10 cellular contexts compared by ENCODE assay signal in genomic region chr17:38464251-38464722, GRCh38. TPM values are rescaled to one million over a fixed set of nuclear protein-coding genes. Genes with fewer than 3 reads are reported as not detected.
DNase-seq lines count a peak whose midpoint lies in the region; ATAC-seq and TF ChIP-seq lines count a peak whose summit lies in the region.
"Had no signal": no experiment of that assay in that cellular context is flagged by ENCODE, and none has a peak within 500 bp of the region (broad histone marks: within the 10 kb centered on the region; RNA-seq: fewer than 3 reads in every experiment).

No MANE protein-coding gene starts in this region.

- no peaks in the 10 kb centered on the region for H3K9me3 Mint-ChIP-seq in osteocyte (ENCODE audit: unreplicated experiment)
- H3K9me3 Mint-ChIP-seq in CD4-positive, alpha-beta T cell: no peaks in the 10 kb centered on the region

- H3K4me3 ChIP-seq in BE2C (ENCODE audit: low read depth, low read length): peak overlapping the region; percentile 62
- H3K4me3 ChIP-seq: cardiac muscle cell had no signal

- intact Hi-C loops in CD4-positive, alpha-beta T cell (cut with DNase I, micrococcal nuclease): no loop called here

- POLR2A ChIA-PET in CD4-positive, alpha-beta T cell (lab: Charles Lee): no interaction called here

- H3K27me3 ChIP-seq in BE2C: no peaks in the 10 kb centered on the region
- H3K27me3 ChIP-seq in foreskin keratinocyte: no peaks in the 10 kb centered on the region
- H3K27me3 ChIP-seq in CD4-positive, alpha-beta T cell (ENCODE audit: control insufficient read depth, insufficient read depth, low read length): no peaks in the 10 kb centered on the region
- H3K27me3 ChIP-seq: cardiac muscle cell had no signal

- no peaks in the 10 kb centered on the region for H3K9me3 ChIP-seq in BE2C
- no peaks in the 10 kb centered on the region for H3K9me3 ChIP-seq in CD4-positive, alpha-beta T cell (ENCODE audit: control insufficient read depth, low read length)

- H3K27me3 Mint-ChIP-seq in osteocyte (ENCODE audit: unreplicated experiment): no peaks in the 10 kb centered on the region
- H3K27me3 Mint-ChIP-seq in CD4-positive, alpha-beta T cell: no peaks in the 10 kb centered on the region

- DNase-seq in BE2C (peak; percentile 73), foreskin keratinocyte (no peak), osteocyte (ENCODE audit: extremely low spot score, unreplicated experiment) (no peak), amniotic stem cell (lab: John Stamatoyannopoulos, UW) (no peak), CD1c-positive myeloid dendritic cell (ENCODE audit: extremely low spot score) (no peak)
- DNase-seq in CD4-positive, alpha-beta T cell: no peak
- DNase-seq: stimulated activated CD4-positive, alpha-beta T cell treated with anti-CD3 and anti-CD28 coated beads, Interleukin-2, amount 100 ng/mL, for 24 hours had no signal

- CTCF ChIA-PET in CD4-positive, alpha-beta T cell (lab: Charles Lee): no interaction called here

- H3K4me3 Mint-ChIP-seq in osteocyte (ENCODE audit: unreplicated experiment): peak overlapping the region; percentile 82
- no peak overlapping the region for H3K4me3 Mint-ChIP-seq in CD4-positive, alpha-beta T cell

- peaks cover 76% of the 10 kb centered on the region for H3K4me1 Mint-ChIP-seq in osteocyte (ENCODE audit: unreplicated experiment)
- H3K4me1 Mint-ChIP-seq in CD4-positive, alpha-beta T cell (ENCODE audit: low read depth): no peaks in the 10 kb centered on the region

- H3K27ac Mint-ChIP-seq in osteocyte (ENCODE audit: unreplicated experiment): peak overlapping the region; percentile 98
- H3K27ac Mint-ChIP-seq in CD4-positive, alpha-beta T cell: no peak overlapping the region

- peak overlapping the region; percentile 92 for H3K27ac ChIP-seq in foreskin keratinocyte
- no peak overlapping the region for H3K27ac ChIP-seq in CD4-positive, alpha-beta T cell (ENCODE audit: low read depth, low read length)
- H3K27ac ChIP-seq: cardiac muscle cell had no signal

- TF ChIP-seq CTCF in BE2C (IDR thresholded peaks at IDR 0.05; ENCODE audit: low read depth, low read length): no peak
- no peak for TF ChIP-seq CTCF in foreskin keratinocyte (conservative IDR thresholded peaks at IDR 0.05)
- no peak for TF ChIP-seq CTCF in osteocyte (IDR thresholded peaks at IDR 0.05)
- TF ChIP-seq CTCF in CD4-positive, alpha-beta T cell (IDR thresholded peaks at IDR 0.05): no peak

- peaks cover 36% of the 10 kb centered on the region for H3K36me3 Mint-ChIP-seq in osteocyte (ENCODE audit: unreplicated experiment)
- H3K36me3 Mint-ChIP-seq in CD4-positive, alpha-beta T cell (ENCODE audit: low read depth): no peaks in the 10 kb centered on the region

- H3K36me3 ChIP-seq in BE2C: 0 out of 2 replicates have a peak, but pooled peaks cover 3% of the 10 kb centered on the region
- H3K36me3 ChIP-seq: cardiac muscle cell had no signal

- peaks cover 10% of the 10 kb centered on the region for H3K4me1 ChIP-seq in BE2C
- peaks cover 10% of the 10 kb centered on the region for H3K4me1 ChIP-seq in foreskin keratinocyte

- peak; percentile 40 for ATAC-seq in SK-N-SH treated with all-trans-retinoic acid at 6 μM for 48 hours
- no peak for ATAC-seq in foreskin keratinocyte
- no peak for ATAC-seq in GM18520 (IDR thresholded peaks at IDR 0.05; ENCODE audit: unreplicated experiment)
- no peak for ATAC-seq in CD4-positive, alpha-beta T cell (ENCODE audit: poor library complexity)

TF ChIP-seq in SK-N-SH treated with all-trans-retinoic acid at 6 μM for 48 hours, 23 proteins besides CTCF, POLR2A, EP300 and RAD21:
- TF ChIP-seq CSRNP3 (CRISPR knock-in tag; IDR thresholded peaks at IDR 0.05) (no peak), SNAI2 (CRISPR knock-in tag; IDR thresholded peaks at IDR 0.05) (0 out of 2 replicates have a peak, but pooled peaks have one; percentile 7)

RNA-seq across cellular contexts. Expression of gene ARHGAP23, which starts 36.0 kb away (rescaled TPM):
- 74.5 TPM for polyA plus RNA-seq in BE2C (2012; ENCODE audit: insufficient read depth, insufficient read length, low read depth)
- total RNA-seq in foreskin keratinocyte (46.2 and 49.4 TPM in 2 replicates), osteocyte (165 and 177 TPM in 2 replicates)
- polyA plus RNA-seq in foreskin keratinocyte: 21.7 and 25.9 TPM in 2 replicates
- total RNA-seq in CD4-positive, alpha-beta T cell: under 1 TPM in 1 of 2 experiments, not detected in 1; 0.73 TPM

Comparison
In these comparisons a context has a peak if more than half of its experiments do, and no peak if none do; other contexts are left out.
1. RNA of gene ARHGAP23, which starts 36.0 kb away (total RNA-seq): 165 to 177 TPM in osteocyte and 46.2 to 49.4 TPM in foreskin keratinocyte; 0.73 TPM in CD4-positive, alpha-beta T cell; every median in the first group is over 10 times any median in the second.